Comparison of ENCODE assay signal across 16 cellular contexts in the genomic region with DNA sequence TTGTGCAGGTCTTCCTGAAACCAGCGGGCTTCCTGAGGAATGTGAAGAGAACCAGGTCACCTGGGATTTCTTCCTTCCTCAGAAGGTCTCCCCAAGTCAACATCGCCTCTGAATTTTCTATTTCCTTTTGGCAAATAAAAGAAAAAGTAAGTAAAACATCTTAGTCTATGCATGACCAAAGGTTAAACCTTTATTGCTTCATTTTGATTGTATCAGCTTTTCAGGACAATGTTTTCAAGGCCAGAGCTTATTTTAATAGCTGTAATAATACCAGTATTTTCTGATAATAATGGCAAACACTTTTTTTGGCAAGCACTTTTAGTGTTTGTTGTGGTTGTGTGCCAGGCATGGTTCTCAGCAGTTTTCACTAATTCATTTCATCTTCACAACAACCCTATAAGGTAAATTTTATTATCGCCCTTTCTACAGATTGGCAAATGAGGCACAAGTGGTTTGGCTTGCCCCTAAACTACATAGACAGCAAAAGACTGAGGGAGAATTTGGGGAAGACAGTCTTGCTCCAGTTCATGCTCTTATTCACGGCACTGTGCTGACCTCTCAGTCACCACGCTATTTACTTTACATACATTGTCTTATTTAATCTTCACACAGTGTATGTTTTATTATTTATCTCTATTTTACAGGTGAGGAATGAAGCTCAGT.
"Had no signal": no experiment of that assay in that cellular context is flagged by ENCODE, and none has a peak within 500 bp of the region (broad histone marks: within the 10 kb centered on the region; RNA-seq: fewer than 3 reads in every experiment).

No MANE protein-coding gene starts in this region.

- H3K27me3 Mint-ChIP-seq: dendritic cell treated with granulocyte-macrophage colony-stimulating factor and Interleukin-4, amounts not matched to agents 40 ng/mL and 50 ng/mL, for 4 days; progenitor cell of endocrine pancreas had no signal

- H3K27ac Mint-ChIP-seq: activated T-helper 2 cell treated with anti-CD3 and anti-CD28 coated beads, Interferon-gamma antibody, Interleukin-2, Interleukin-4, amounts not matched to agents 10 μg/mL and 5 μg/mL and 100 μg/mL, durations not matched to agents 14 hours and 24 hours and 36 hours; dendritic cell treated with granulocyte-macrophage colony-stimulating factor and Interleukin-4, amounts not matched to agents 40 ng/mL and 50 ng/mL, for 4 days; T-cell had no signal

- DNase-seq: activated CD4-positive, alpha-beta T cell treated with anti-CD3 and anti-CD28 coated beads for 48 hours; activated naive CD4-positive, alpha-beta T cell treated with anti-CD3 and anti-CD28 coated beads, Interleukin-2, amount 50 U/mL, for 16 hours; activated T-cell treated with anti-CD3 and anti-CD28 coated beads for 4 hours; cerebellar nuclear complex; stimulated activated CD4-positive, alpha-beta T cell treated with anti-CD3 and anti-CD28 coated beads, Interleukin-2, amount 100 ng/mL, for 24 hours; stimulated activated naive CD4-positive, alpha-beta T cell; substantia nigra; T-cell; T1000 had no signal

- H3K4me1 Mint-ChIP-seq: T-cell had no signal

- H3K4me1 ChIP-seq: adrenal gland, esophagus muscularis mucosa had no signal

- H3K27me3 ChIP-seq: adrenal gland, esophagus muscularis mucosa, SJSA1 had no signal

- H3K4me3 Mint-ChIP-seq: brain; dendritic cell treated with granulocyte-macrophage colony-stimulating factor and Interleukin-4, amounts not matched to agents 40 ng/mL and 50 ng/mL, for 4 days; T-cell had no signal

- H3K4me3 ChIP-seq: adrenal gland, esophagus muscularis mucosa, SJSA1 had no signal

- H3K9me3 Mint-ChIP-seq: activated T-helper 2 cell treated with anti-CD3 and anti-CD28 coated beads, Interferon-gamma antibody, Interleukin-2, Interleukin-4, amounts not matched to agents 10 μg/mL and 5 μg/mL and 100 μg/mL, durations not matched to agents 14 hours and 24 hours and 36 hours; dendritic cell treated with granulocyte-macrophage colony-stimulating factor and Interleukin-4, amounts not matched to agents 40 ng/mL and 50 ng/mL, for 4 days; T-cell had no signal

- H3K36me3 ChIP-seq: adrenal gland, esophagus muscularis mucosa, SJSA1 had no signal

- ATAC-seq: T-cell had no signal

- H3K27ac ChIP-seq: adrenal gland, esophagus muscularis mucosa, SJSA1 had no signal

- H3K36me3 Mint-ChIP-seq: brain, T-cell had no signal

- H3K9me3 ChIP-seq: adrenal gland, esophagus muscularis mucosa, SJSA1 had no signal
